In genomic region chr5:42628821-42629220, GRCh38 we compare ENCODE assay signal across 24 cellular contexts.
"Had no signal": no experiment of that assay in that cellular context is flagged by ENCODE, and none has a peak within 500 bp of the region (broad histone marks: within the 10 kb centered on the region; RNA-seq: fewer than 3 reads in every experiment).

No MANE protein-coding gene starts in this region.

- H3K27me3 ChIP-seq: left lung, ovary, right atrium auricular region, right lobe of liver, stomach, testis, thyroid gland, transverse colon, upper lobe of left lung, vagina had no signal

- H3K9me3 ChIP-seq: left lung, mucosa of descending colon, ovary, right atrium auricular region, right lobe of liver, stomach, testis, thyroid gland, transverse colon, upper lobe of left lung, vagina had no signal

- H3K4me2 ChIP-seq: smooth muscle cell had no signal

- H3K4me1 ChIP-seq: left lung, right atrium auricular region, testis, thyroid gland, upper lobe of left lung, vagina had no signal

- FAIRE-seq: islet of Langerhans, kidney had no signal

- ATAC-seq: left colon; left lung; mucosa of descending colon; naive thymus-derived CD4-positive, alpha-beta T cell; natural killer cell treated with Interleukin-12 subunit alpha and Interleukin-12 subunit beta and Interleukin-15 and Interleukin-18, amount 100 ng/mL, for 72 hours; right lobe of liver; stimulated activated naive B cell treated with anti-CD40 and anti-IgM and Interleukin-4, amounts not matched to agents 10 μg/mL and 1 μg/mL and 100 μg/mL, for 72 hours; stimulated activated naive CD8-positive, alpha-beta T cell treated with anti-CD3 and anti-CD28 coated beads, Interleukin-15, Interleukin-2, amounts not matched to agents 100 U/mL and 50 U/mL, for 24 hours had no signal

- DNase-seq: immature natural killer cell; kidney; left colon; left lung; midbrain; mucosa of descending colon; naive thymus-derived CD4-positive, alpha-beta T cell; ovary; right lobe of liver; stimulated activated CD4-positive, alpha-beta T cell treated with anti-CD3 and anti-CD28 coated beads, Interleukin-1b, Interleukin-23, amount 100 ng/mL, for 48 hours; stimulated activated CD4-positive, alpha-beta T cell treated with anti-CD3 and anti-CD28 coated beads, Interleukin-2, amount 100 ng/mL, for 48 hours; stimulated activated naive B cell treated with anti-CD40 and anti-IgM and Interleukin-4, amounts not matched to agents 10 μg/mL and 1 μg/mL and 100 μg/mL, for 72 hours; stimulated activated naive CD8-positive, alpha-beta T cell treated with anti-CD3 and anti-CD28 coated beads, Interleukin-15, Interleukin-2, amounts not matched to agents 100 U/mL and 50 U/mL, for 24 hours; stomach; testis; thyroid gland; transverse colon; upper lobe of left lung had no signal

- H3K36me3 ChIP-seq: left lung, ovary, right atrium auricular region, right lobe of liver, stomach, thyroid gland, transverse colon, upper lobe of left lung, vagina had no signal

- H3K27ac ChIP-seq: left lung, ovary, right atrium auricular region, right lobe of liver, stomach, testis, thyroid gland, transverse colon, upper lobe of left lung, vagina had no signal

- H3K4me3 ChIP-seq: left lung, lung, mucosa of descending colon, ovary, right atrium auricular region, right lobe of liver, smooth muscle cell, stomach, testis, thyroid gland, transverse colon, upper lobe of left lung, vagina had no signal
